In the genomic region with DNA sequence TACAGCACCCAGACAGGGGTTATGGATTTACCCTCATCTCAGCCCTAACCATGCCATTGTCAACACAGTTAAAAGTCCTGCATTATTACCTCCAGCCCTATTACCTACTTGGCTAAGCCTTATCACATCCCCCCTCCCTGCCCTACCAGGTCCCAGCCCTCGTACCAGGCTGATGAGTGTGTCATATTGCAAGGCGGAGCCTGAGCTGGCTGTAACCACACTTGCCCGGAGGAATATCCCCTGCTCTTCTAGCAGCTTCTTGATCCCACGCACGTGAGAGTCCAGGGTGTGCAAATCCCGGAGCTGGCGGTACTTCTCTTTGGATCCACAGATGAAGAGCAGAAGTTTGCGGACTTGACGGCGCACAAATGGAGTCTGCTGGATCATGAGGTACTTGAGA, we compare ENCODE assay signal across 19 cellular contexts.
DNase-seq lines count a peak whose midpoint lies in the region; ATAC-seq, FAIRE-seq and TF ChIP-seq lines count a peak whose summit lies in the region.
"Had no signal": no experiment of that assay in that cellular context is flagged by ENCODE, and none has a peak within 500 bp of the region (broad histone marks: within the 10 kb centered on the region; RNA-seq: fewer than 3 reads in every experiment).

No MANE protein-coding gene starts in this region.

- H3K27ac ChIP-seq in astrocyte (ENCODE audit: low read depth, low read length) (no peak overlapping the region), transverse colon (peak overlapping the region; percentile 71 to 84 (median 78)), ascending aorta (no peak overlapping the region)
- H3K27ac ChIP-seq: A549, cardiac muscle cell had no signal

- H3K4me2 ChIP-seq in astrocyte (ENCODE audit: low read length), result no peak overlapping the region
- H3K4me2 ChIP-seq: A549 had no signal

- no peak overlapping the region for H3K4me3 Mint-ChIP-seq in activated naive CD8-positive, alpha-beta T cell
- no peak overlapping the region for H3K4me3 Mint-ChIP-seq in activated naive CD8-positive, alpha-beta T cell treated with anti-CD3 and anti-CD28 coated beads, Interleukin-2, amount 50 U/mL, for 24 hours
- H3K4me3 Mint-ChIP-seq in astrocyte (ENCODE audit: unreplicated experiment), result no peak overlapping the region
- H3K4me3 Mint-ChIP-seq: activated naive CD4-positive, alpha-beta T cell treated with anti-CD3 and anti-CD28 coated beads for 36 hours; T-cell had no signal

- no peak for TF ChIP-seq EP300 in transverse colon (IDR thresholded peaks at IDR 0.05; ENCODE audit: low read depth)

- WGBS in transverse colon (ENCODE audit: low coverage in 1 of 2), 2 donors, result 75% methylated on average over 10 of the region's 10 CpGs; no CpG with 5 or more reads in 1 of the 2 donors

- no peak for TF ChIP-seq POLR2A in transverse colon (IDR thresholded peaks at IDR 0.05)

- H3K27ac Mint-ChIP-seq in activated naive CD8-positive, alpha-beta T cell, result peak overlapping the region; percentile 54
- H3K27ac Mint-ChIP-seq in activated naive CD8-positive, alpha-beta T cell treated with anti-CD3 and anti-CD28 coated beads, Interleukin-2, amount 50 U/mL, for 24 hours, result no peak overlapping the region
- H3K27ac Mint-ChIP-seq in astrocyte (ENCODE audit: unreplicated experiment), result no peak overlapping the region
- H3K27ac Mint-ChIP-seq: activated naive CD4-positive, alpha-beta T cell treated with anti-CD3 and anti-CD28 coated beads for 36 hours had no signal

- no peak overlapping the region for H2AFZ ChIP-seq in astrocyte (ENCODE audit: low read depth, low read length)

- in situ Hi-C loops in transverse colon (cut with MboI; ENCODE audit: low pct_ligation_motif_present in 1 of 4, low pct_unique_long_range_greater_than_20kb in 1 of 4, low sequenced_read_pairs in 3 of 4), result no loop called here

- H3K4me1 ChIP-seq in astrocyte (ENCODE audit: insufficient read depth, low read length) (no peaks in the 10 kb centered on the region), transverse colon (peaks cover 0 to 31% (median 24%) of the 10 kb centered on the region in 4 donors), ascending aorta (no peaks in the 10 kb centered on the region)
- H3K4me1 ChIP-seq: A549 had no signal

- DNase-seq in activated naive CD8-positive, alpha-beta T cell treated with anti-CD3 and anti-CD28 coated beads, Interleukin-2, amount 50 U/mL, for 24 hours, result no peak
- DNase-seq in astrocyte (ENCODE audit: low read depth) (peak; percentile 6), left cardiac atrium (no peak), transverse colon (peak; percentile 80), activated T-cell treated with anti-CD3 and anti-CD28 coated beads for 4 hours (no peak), NK-92 (lab: John Stamatoyannopoulos, UW; ENCODE audit: unreplicated experiment) (no peak), ascending aorta (ENCODE audit: low spot score in 2 of 2) (no peak)
- DNase-seq: activated CD4-positive, CD25-positive, alpha-beta regulatory T cell; activated CD8-positive, alpha-beta memory T cell treated with anti-CD3 and anti-CD28 coated beads, Interleukin-2, amount 50 U/mL, for 4 hours; activated naive CD4-positive, alpha-beta T cell treated with anti-CD3 and anti-CD28 coated beads for 36 hours; NCI-H2081; NCI-H774; posterior cingulate gyrus; T-cell had no signal

- H3K9me3 ChIP-seq in astrocyte (ENCODE audit: insufficient read depth, low read depth, low read length), result no peaks in the 10 kb centered on the region
- no peaks in the 10 kb centered on the region for H3K9me3 ChIP-seq in transverse colon
- H3K9me3 ChIP-seq in ascending aorta, result no peaks in the 10 kb centered on the region
- H3K9me3 ChIP-seq: A549 had no signal

- peaks cover 33% of the 10 kb centered on the region for H4K20me1 ChIP-seq in astrocyte (ENCODE audit: insufficient read depth, low read length)

- FAIRE-seq in astrocyte (lab: Jason Lieb, UNC), result no peak
- FAIRE-seq: A549, endometrium, keratinocyte had no signal

- H3K27me3 ChIP-seq in astrocyte (ENCODE audit: insufficient read depth, low read length) (no peaks in the 10 kb centered on the region), transverse colon (no peaks in the 10 kb centered on the region), ascending aorta (no peaks in the 10 kb centered on the region)
- H3K27me3 ChIP-seq: cardiac muscle cell had no signal

- H3K4me1 Mint-ChIP-seq in activated naive CD8-positive, alpha-beta T cell (ENCODE audit: low read depth), result peaks cover 28% of the 10 kb centered on the region
- H3K4me1 Mint-ChIP-seq in activated naive CD8-positive, alpha-beta T cell treated with anti-CD3 and anti-CD28 coated beads, Interleukin-2, amount 50 U/mL, for 24 hours, result peaks cover 39% of the 10 kb centered on the region
- H3K4me1 Mint-ChIP-seq in astrocyte (ENCODE audit: low read depth, unreplicated experiment), result peaks cover 6% of the 10 kb centered on the region

- peaks cover 91% of the 10 kb centered on the region for H3K36me3 ChIP-seq in astrocyte (ENCODE audit: insufficient read depth, low read length)
- peaks cover 1 to 87% (median 38%) of the 10 kb centered on the region in 4 donors for H3K36me3 ChIP-seq in transverse colon
- H3K36me3 ChIP-seq in ascending aorta, result peaks cover 98 to 100% of the 10 kb centered on the region in 2 donors

- H3K9me3 Mint-ChIP-seq in activated naive CD8-positive, alpha-beta T cell (ENCODE audit: low read depth), result no peaks in the 10 kb centered on the region
- H3K9me3 Mint-ChIP-seq in activated naive CD8-positive, alpha-beta T cell treated with anti-CD3 and anti-CD28 coated beads, Interleukin-2, amount 50 U/mL, for 24 hours, result no peaks in the 10 kb centered on the region
- H3K9me3 Mint-ChIP-seq in astrocyte (ENCODE audit: unreplicated experiment), result no peaks in the 10 kb centered on the region
- H3K9me3 Mint-ChIP-seq: activated naive CD4-positive, alpha-beta T cell treated with anti-CD3 and anti-CD28 coated beads for 36 hours; T-cell had no signal

- no peak overlapping the region for H3K9ac ChIP-seq in astrocyte (ENCODE audit: low read length)

- H3K79me2 ChIP-seq in astrocyte (ENCODE audit: insufficient read depth, low read length), result no peaks in the 10 kb centered on the region

- intact Hi-C loops in left cardiac atrium (cut with DNase I) (no loop called here), transverse colon (cut with DNase I; ENCODE audit: low total_unique reads) (no loop called here), ascending aorta (cut with DNase I) (no loop called here)

- no peaks in the 10 kb centered on the region for H3K27me3 Mint-ChIP-seq in activated naive CD8-positive, alpha-beta T cell
- no peaks in the 10 kb centered on the region for H3K27me3 Mint-ChIP-seq in activated naive CD8-positive, alpha-beta T cell treated with anti-CD3 and anti-CD28 coated beads, Interleukin-2, amount 50 U/mL, for 24 hours
- no peaks in the 10 kb centered on the region for H3K27me3 Mint-ChIP-seq in astrocyte (ENCODE audit: low read depth, unreplicated experiment)
- H3K27me3 Mint-ChIP-seq: T-cell had no signal

- peaks cover 39% of the 10 kb centered on the region for H3K36me3 Mint-ChIP-seq in activated naive CD8-positive, alpha-beta T cell
- H3K36me3 Mint-ChIP-seq in activated naive CD8-positive, alpha-beta T cell treated with anti-CD3 and anti-CD28 coated beads, Interleukin-2, amount 50 U/mL, for 24 hours (ENCODE audit: low read depth), result peaks cover 91% of the 10 kb centered on the region
- H3K36me3 Mint-ChIP-seq in astrocyte (ENCODE audit: low read depth, unreplicated experiment), result peaks cover 48% of the 10 kb centered on the region

- H3K4me3 ChIP-seq in astrocyte (ENCODE audit: insufficient read depth, low read depth, low read length) (no peak overlapping the region), transverse colon (no peak overlapping the region), ascending aorta (no peak overlapping the region)
- H3K4me3 ChIP-seq: A549, cardiac muscle cell had no signal

- ATAC-seq in activated naive CD8-positive, alpha-beta T cell treated with anti-CD3 and anti-CD28 coated beads, Interleukin-2, amount 50 U/mL, for 24 hours, result no peak
- ATAC-seq in left cardiac atrium, result peak; percentile 70 to 78
- ATAC-seq: A549, T-cell had no signal

- TF ChIP-seq CTCF in astrocyte (IDR thresholded peaks at IDR 0.05; ENCODE audit: insufficient read depth, low read depth, low read length) (no peak), transverse colon (IDR thresholded peaks at IDR 0.05) (no peak), ascending aorta (IDR thresholded peaks at IDR 0.05) (no peak)

Comparison
In these comparisons a context has a peak if more than half of its experiments do, and no peak if none do; other contexts are left out.
1. DNase-seq: peak in astrocyte (single experiment) and transverse colon (single experiment); none in activated naive CD8-positive, alpha-beta T cell treated with anti-CD3 and anti-CD28 coated beads, Interleukin-2, amount 50 U/mL, for 24 hours (single experiment), left cardiac atrium (single experiment), activated T-cell treated with anti-CD3 and anti-CD28 coated beads for 4 hours (single experiment), NK-92 (single experiment) and ascending aorta (0 of 2).
2. H3K27ac ChIP-seq: peak in transverse colon (4 of 4); none in astrocyte (single experiment) and ascending aorta (0 of 2).